In genomic region chr7:26265061-26265460, GRCh38 we compare ENCODE assay signal across 14 cellular contexts.
"Had no signal": no experiment of that assay in that cellular context is flagged by ENCODE, and none has a peak within 500 bp of the region (broad histone marks: within the 10 kb centered on the region; RNA-seq: fewer than 3 reads in every experiment).

No MANE protein-coding gene starts in this region.

- H3K4me1 Mint-ChIP-seq: naive thymus-derived CD8-positive, alpha-beta T cell had no signal

- ATAC-seq: activated CD8-positive, alpha-beta memory T cell treated with anti-CD3 and anti-CD28 coated beads, Interleukin-2, amount 10 ng/mL, durations not matched to agents 7 days and 5 days; esophagus mucosa; heart left ventricle; left lobe of liver; mucosa of descending colon; naive thymus-derived CD8-positive, alpha-beta T cell; right cardiac atrium had no signal

- H3K27ac Mint-ChIP-seq: activated CD8-positive, alpha-beta memory T cell treated with anti-CD3 and anti-CD28 coated beads, Interleukin-2, amount 10 ng/mL, durations not matched to agents 7 days and 5 days; naive thymus-derived CD8-positive, alpha-beta T cell; progenitor cell of endocrine pancreas had no signal

- H3K9me3 ChIP-seq: mucosa of descending colon, testis had no signal

- H3K4me1 ChIP-seq: heart left ventricle, testis had no signal

- H3K27me3 Mint-ChIP-seq: progenitor cell of endocrine pancreas had no signal

- H3K36me3 Mint-ChIP-seq: activated CD8-positive, alpha-beta memory T cell treated with anti-CD3 and anti-CD28 coated beads, Interleukin-2, amount 10 ng/mL, durations not matched to agents 7 days and 5 days had no signal

- DNase-seq: activated CD8-positive, alpha-beta memory T cell treated with anti-CD3 and anti-CD28 coated beads, Interleukin-2, amount 10 ng/mL, durations not matched to agents 7 days and 5 days; amygdala; foreskin melanocyte; heart left ventricle; islet precursor cell; mucosa of descending colon; naive thymus-derived CD8-positive, alpha-beta T cell; occipital lobe; right cardiac atrium; stimulated activated naive CD4-positive, alpha-beta T cell treated with Interleukin-2 at 50 U/mL for 16 hours; testis had no signal

- H3K4me3 ChIP-seq: heart left ventricle, mucosa of descending colon, testis had no signal

- H3K4me3 Mint-ChIP-seq: activated CD8-positive, alpha-beta memory T cell treated with anti-CD3 and anti-CD28 coated beads, Interleukin-2, amount 10 ng/mL, durations not matched to agents 7 days and 5 days; naive thymus-derived CD8-positive, alpha-beta T cell had no signal

- H3K36me3 ChIP-seq: heart left ventricle had no signal

- H3K27me3 ChIP-seq: testis had no signal

- H3K27ac ChIP-seq: heart left ventricle, testis had no signal

- H3K9me3 Mint-ChIP-seq: naive thymus-derived CD8-positive, alpha-beta T cell had no signal
